2 cellular contexts compared by ENCODE assay signal in genomic region chr17:61328351-61328750, GRCh38.
TF ChIP-seq lines count a peak whose summit lies in the region.

No MANE protein-coding gene starts in this region.

TF ChIP-seq in IMR-90, 13 proteins besides CTCF, POLR2A, EP300 and RAD21:
- TF ChIP-seq RFX5 (IDR thresholded peaks at IDR 0.05; ENCODE audit: low read depth, low read length) (no peak), USF2 (IDR thresholded peaks at IDR 0.05; ENCODE audit: low read depth, low read length) (no peak), FOS (IDR thresholded peaks at IDR 0.05; ENCODE audit: low read depth, low read length) (no peak), MAZ (IDR thresholded peaks at IDR 0.05; ENCODE audit: borderline replicate concordance, low read depth, low read length) (no peak), SMC3 (IDR thresholded peaks at IDR 0.05; ENCODE audit: low read depth, low read length) (no peak), CHD1 (IDR thresholded peaks at IDR 0.05; ENCODE audit: low read depth, low read length) (no peak), CEBPB (IDR thresholded peaks at IDR 0.05; ENCODE audit: low read depth, low read length) (no peak), MAFK (IDR thresholded peaks at IDR 0.05; ENCODE audit: low read depth, low read length) (no peak), MXI1 (IDR thresholded peaks at IDR 0.05; ENCODE audit: borderline replicate concordance, low read depth, low read length) (no peak), BHLHE40 (IDR thresholded peaks at IDR 0.05; ENCODE audit: low read depth, low read length) (no peak), NFE2L2 (IDR thresholded peaks at IDR 0.05; ENCODE audit: low read depth, low read length) (no peak), RCOR1 (IDR thresholded peaks at IDR 0.05; ENCODE audit: insufficient replicate concordance, low read length) (no peak)
- TF ChIP-seq, protein P1, sequence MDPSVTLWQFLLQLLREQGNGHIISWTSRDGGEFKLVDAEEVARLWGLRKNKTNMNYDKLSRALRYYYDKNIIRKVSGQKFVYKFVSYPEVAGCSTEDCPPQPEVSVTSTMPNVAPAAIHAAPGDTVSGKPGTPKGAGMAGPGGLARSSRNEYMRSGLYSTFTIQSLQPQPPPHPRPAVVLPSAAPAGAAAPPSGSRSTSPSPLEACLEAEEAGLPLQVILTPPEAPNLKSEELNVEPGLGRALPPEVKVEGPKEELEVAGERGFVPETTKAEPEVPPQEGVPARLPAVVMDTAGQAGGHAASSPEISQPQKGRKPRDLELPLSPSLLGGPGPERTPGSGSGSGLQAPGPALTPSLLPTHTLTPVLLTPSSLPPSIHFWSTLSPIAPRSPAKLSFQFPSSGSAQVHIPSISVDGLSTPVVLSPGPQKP (IDR thresholded peaks at IDR 0.05; ENCODE audit: borderline replicate concordance, low read depth, low read length), result no peak

TF ChIP-seq in liver, 16 proteins besides CTCF, POLR2A, EP300 and RAD21:
- TF ChIP-seq NR2F2 (IDR thresholded peaks at IDR 0.05), result no peak
- TF ChIP-seq HNF4G (IDR thresholded peaks at IDR 0.05), result no peak
- TF ChIP-seq EGR1 (IDR thresholded peaks at IDR 0.05; ENCODE audit: low read depth in 2 of 2), result no peak
- TF ChIP-seq FOXA1 (IDR thresholded peaks at IDR 0.05), result no peak
- no peak for TF ChIP-seq SP1 (IDR thresholded peaks at IDR 0.05)
- TF ChIP-seq RXRA (IDR thresholded peaks at IDR 0.05), result no peak
- peak; percentile 36 to 49 for TF ChIP-seq HNF4A (conservative IDR thresholded peaks at IDR 0.05)
